ENCODE assay signal across 9 cellular contexts in the genomic region with DNA sequence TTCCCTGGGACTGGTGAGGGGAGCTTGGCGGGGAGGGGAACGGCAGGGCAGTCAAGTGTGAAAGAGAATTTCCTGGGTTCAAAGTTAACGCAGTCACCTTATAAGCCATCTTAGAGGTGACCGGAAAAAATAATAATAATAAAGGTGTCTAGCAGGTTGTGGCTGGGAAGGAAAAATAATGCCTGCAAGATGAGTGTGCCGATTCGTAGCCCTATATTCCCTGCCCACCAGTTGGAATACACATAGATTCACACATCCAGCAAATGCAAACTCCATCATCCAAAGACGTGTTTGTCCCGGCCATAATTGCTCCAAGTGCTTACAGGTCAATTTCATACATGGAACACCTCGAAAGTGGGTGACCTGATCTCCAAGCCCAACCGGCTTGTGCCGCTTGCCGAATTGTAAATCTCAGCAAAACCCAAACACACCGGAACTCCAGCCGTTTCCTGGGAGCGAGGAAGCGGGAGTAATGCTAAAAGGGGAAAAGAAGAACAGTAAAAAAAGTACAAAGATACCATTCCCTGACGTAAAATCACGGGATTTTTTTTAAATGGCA. TPM values are rescaled to one million over a fixed set of nuclear protein-coding genes. Genes with fewer than 3 reads are reported as not detected.
DNase-seq lines count a peak whose midpoint lies in the region; ATAC-seq, FAIRE-seq and TF ChIP-seq lines count a peak whose summit lies in the region.
"Had no signal": no experiment of that assay in that cellular context is flagged by ENCODE, and none has a peak within 500 bp of the region (broad histone marks: within the 10 kb centered on the region; RNA-seq: fewer than 3 reads in every experiment).

No MANE protein-coding gene starts in this region.

- dilution Hi-C loops in IMR-90 (cut with HindIII; ENCODE audit: low sequenced_read_pairs, unreplicated experiment) = no loop called here

- TF ChIP-seq EP300 in H1 (IDR thresholded peaks at IDR 0.05; ENCODE audit: borderline replicate concordance in 1 of 2, low read depth in 2 of 2, low read length in 2 of 2) = no peak

- no peak for DNase-seq in CD8-positive, alpha-beta T cell
- DNase-seq in IMR-90 = peak; percentile 40
- DNase-seq in H1 (ENCODE audit: low read depth in 1 of 2, low spot score in 2 of 2) = no peak
- peak; percentile 27 for DNase-seq in nephron progenitor cell
- no peak for DNase-seq in NCI-H1930 (lab: John Stamatoyannopoulos, UW)
- no peak for DNase-seq in cerebellar nuclear complex (lab: John Stamatoyannopoulos, UW)
- DNase-seq: naive B cell had no signal

- H3K4me2 ChIP-seq in IMR-90 (ENCODE audit: low read depth, low read length) = peak overlapping the region; percentile 89
- peak overlapping the region; percentile 93 to 97 for H3K4me2 ChIP-seq in H1 (ENCODE audit: insufficient read depth in 1 of 2, low read depth in 2 of 2, low read length in 2 of 2)

- peak overlapping the region; percentile 100 for H3K9ac ChIP-seq in IMR-90 (ENCODE audit: low read depth, low read length)
- peak overlapping the region; percentile 69 to 88 (median 78); a peak in 6 of 7 replicates for H3K9ac ChIP-seq in H1 (replicated peaks in 1 of 4; ENCODE audit: extremely low read depth in 1 of 4, low read depth in 3 of 4, low read length in 3 of 4)

- CTCF ChIA-PET in CD8-positive, alpha-beta T cell (lab: Charles Lee) = no interaction called here
- CTCF ChIA-PET in IMR-90 (lab: Yijun Ruan, JAX) = interaction anchor here (1.0 to 1.5 kb wide), 3 partner anchors 114 to 215 kb away, joined by 3 to 5 read pairs (median 3); no protein-coding TSS in a partner anchor
- CTCF ChIA-PET in H1 (lab: Charles Lee; ENCODE audit: partially characterized antibody) = interaction anchor here (1.0 to 1.5 kb wide), 5 partner anchors 13 to 223 kb away, joined by 3 to 8 read pairs (median 4); no protein-coding TSS in a partner anchor

- H2BK15ac ChIP-seq in IMR-90 (ENCODE audit: low read depth, low read length) (peak overlapping the region; percentile 18; the same call in 1 of the 3 replicates), H1 (ENCODE audit: low read length) (peak overlapping the region; percentile 68; the same call in 1 of the 2 replicates)

- H2AK9ac ChIP-seq in IMR-90 (replicated peaks; ENCODE audit: low read depth, low read length, poor library complexity) = peak overlapping the region; percentile 43

- TF ChIP-seq RAD21 in IMR-90 (IDR thresholded peaks at IDR 0.05; ENCODE audit: low read length) = no peak
- TF ChIP-seq RAD21 in H1 (IDR thresholded peaks at IDR 0.05 in 1 of 2, conservative IDR thresholded peaks at IDR 0.05 in 1 of 2; ENCODE audit: low read depth in 2 of 2, low read length in 2 of 2) = no peak

- peak overlapping the region; percentile 51 for H3K4me3 Mint-ChIP-seq in CD8-positive, alpha-beta T cell
- H3K4me3 Mint-ChIP-seq in nephron progenitor cell = peak overlapping the region; percentile 97

- H3K4me1 ChIP-seq in CD8-positive, alpha-beta T cell (ENCODE audit: insufficient read depth, low read length) = no peaks in the 10 kb centered on the region
- H3K4me1 ChIP-seq in IMR-90 (ENCODE audit: control insufficient read depth, insufficient read depth, low read length) = peaks cover 12% of the 10 kb centered on the region
- peaks cover 2 to 13% (median 6%) of the 10 kb centered on the region in 4 experiments; a peak in 4 of 7 replicates for H3K4me1 ChIP-seq in H1 (replicated peaks in 1 of 4; ENCODE audit: control insufficient read depth in 3 of 4, insufficient read depth in 4 of 4, low read length in 3 of 4)

- peaks cover 55% of the 10 kb centered on the region for H3K27me3 Mint-ChIP-seq in CD8-positive, alpha-beta T cell (ENCODE audit: low read depth)
- H3K27me3 Mint-ChIP-seq in nephron progenitor cell (ENCODE audit: low read depth, poor library complexity) = peaks cover 10% of the 10 kb centered on the region

- H2BK120ac ChIP-seq in IMR-90 (ENCODE audit: low read depth, low read length) = peak overlapping the region; percentile 64
- H2BK120ac ChIP-seq in H1 (replicated peaks; ENCODE audit: low read depth, low read length) = peak overlapping the region; percentile 69

- peak overlapping the region; percentile 90 for H2BK5ac ChIP-seq in IMR-90 (ENCODE audit: low read depth, low read length, poor library complexity, severe bottlenecking)
- H2BK5ac ChIP-seq in H1 (ENCODE audit: low read depth, low read length) = peak overlapping the region; percentile 87; the same call in 1 of the 2 replicates

- H3K27me3 ChIP-seq in CD8-positive, alpha-beta T cell (ENCODE audit: insufficient read depth, low read length) = peaks cover 9% of the 10 kb centered on the region
- no peaks in the 10 kb centered on the region for H3K27me3 ChIP-seq in IMR-90 (ENCODE audit: control insufficient read depth, insufficient read depth, low read length)
- peaks cover 0 to 8% (median 0%) of the 10 kb centered on the region in 4 experiments; a peak in 3 of 7 replicates for H3K27me3 ChIP-seq in H1 (replicated peaks in 1 of 4; ENCODE audit: control insufficient read depth in 3 of 4, extremely low read depth in 1 of 4, insufficient read depth in 3 of 4, low read length in 3 of 4)

- peak overlapping the region; percentile 84 for H4K5ac ChIP-seq in IMR-90 (ENCODE audit: low read depth, low read length)
- H4K5ac ChIP-seq in H1 (ENCODE audit: insufficient read length, low read depth, low read length) = peak overlapping the region; percentile 68

- H2AFZ ChIP-seq in IMR-90 (replicated peaks; ENCODE audit: low read length, poor library complexity) = peak overlapping the region; percentile 88
- no peak overlapping the region for H2AFZ ChIP-seq in H1 (ENCODE audit: low read length)

- no peak for TF ChIP-seq POLR2A in IMR-90 (IDR thresholded peaks at IDR 0.05; ENCODE audit: low read depth, low read length)
- TF ChIP-seq POLR2A in H1 (IDR thresholded peaks at IDR 0.05; ENCODE audit: control extremely low read depth in 1 of 2, low read depth in 2 of 2, low read length in 2 of 2) = peak in 1 of 2 experiments; percentile 37; a peak in 1 of 3 replicates

- H4K20me1 ChIP-seq in IMR-90 (ENCODE audit: insufficient read depth, low read length) (peaks cover 40% of the 10 kb centered on the region), H1 (replicated peaks in 1 of 2; ENCODE audit: control insufficient read depth in 1 of 2, insufficient read depth in 2 of 2, low read length in 2 of 2) (peaks cover 8 to 9% of the 10 kb centered on the region in 2 experiments)

- in situ Hi-C loops in IMR-90 (cut with MboI; ENCODE audit: low sequenced_read_pairs) = loop anchor here (10.0 to 25.0 kb wide), 2 partner anchors 212 to 880 kb away; no protein-coding TSS in a partner anchor

- no peak for TF ChIP-seq CTCF in CD8-positive, alpha-beta T cell (IDR thresholded peaks at IDR 0.05)
- TF ChIP-seq CTCF in IMR-90 (conservative IDR thresholded peaks at IDR 0.05; ENCODE audit: low read depth, low read length) (no peak), H1 (IDR thresholded peaks at IDR 0.05; ENCODE audit: control extremely low read depth in 1 of 3, insufficient read depth in 1 of 3, low read depth in 1 of 3, low read length in 3 of 3) (no peak), nephron progenitor cell (IDR thresholded peaks at IDR 0.05) (no peak)

- no peaks in the 10 kb centered on the region for H3K36me3 ChIP-seq in CD8-positive, alpha-beta T cell (ENCODE audit: insufficient read depth, low read length)
- H3K36me3 ChIP-seq in IMR-90 (ENCODE audit: control insufficient read depth, insufficient read depth, low read length) (peaks cover 8% of the 10 kb centered on the region), H1 (ENCODE audit: control insufficient read depth in 2 of 4, insufficient read depth in 4 of 4, low read length in 3 of 4) (peaks cover 0 to 4% (median 0%) of the 10 kb centered on the region in 4 experiments; a peak in 1 of 8 replicates)

- no peak overlapping the region for H3K4me3 ChIP-seq in CD8-positive, alpha-beta T cell (ENCODE audit: low read depth, low read length)
- H3K4me3 ChIP-seq in IMR-90 (ENCODE audit: insufficient read depth, low read depth, low read length) (peak overlapping the region; percentile 89), H1 (ENCODE audit: extremely low read depth in 1 of 4, insufficient read depth in 2 of 4, low read depth in 3 of 4, low read length in 4 of 4) (peak overlapping the region; percentile 75 to 99 (median 96))

- no CpG with 5 or more reads among the region's 18 CpGs for WGBS in IMR-90 (ENCODE audit: extremely low coverage in 2 of 2, insufficient read length in 1 of 2), 2 experiments
- 3% methylated on average over 18 of the region's 18 CpGs; no CpG with 5 or more reads in 1 of the 2 experiments for WGBS in H1 (ENCODE audit: extremely low coverage in 1 of 2, insufficient coverage in 1 of 2, insufficient read length in 1 of 2, insufficient replicate concordance in 2 of 2, low coverage in 1 of 2, low lambda C conversion rate in 2 of 2, missing lambda C conversion rate in 1 of 2), 2 experiments

- peaks cover 11% of the 10 kb centered on the region for H3K23me2 ChIP-seq in H1 (ENCODE audit: low read depth, low read length)

- H3K4ac ChIP-seq in IMR-90 (ENCODE audit: low read depth, low read length) (peak overlapping the region; percentile 96), H1 (replicated peaks; ENCODE audit: insufficient read length, low read depth, low read length) (peak overlapping the region; percentile 78)

- H3K9me1 ChIP-seq in IMR-90 (ENCODE audit: insufficient read depth, low read length) = 0 out of 2 replicates have a peak, but pooled peaks cover 8% of the 10 kb centered on the region

- H3K18ac ChIP-seq in IMR-90 (ENCODE audit: low read depth, low read length) (peak overlapping the region; percentile 31), H1 (ENCODE audit: extremely low read depth, low read length) (peak overlapping the region; percentile 81)

- H3K36me3 Mint-ChIP-seq in CD8-positive, alpha-beta T cell = no peaks in the 10 kb centered on the region
- no peaks in the 10 kb centered on the region for H3K36me3 Mint-ChIP-seq in nephron progenitor cell (ENCODE audit: low read depth)
- H3K36me3 Mint-ChIP-seq: naive B cell had no signal

- H3K9me3 Mint-ChIP-seq in CD8-positive, alpha-beta T cell = peaks cover 4% of the 10 kb centered on the region
- H3K9me3 Mint-ChIP-seq in nephron progenitor cell = no peaks in the 10 kb centered on the region

- peak overlapping the region; percentile 77 for H2BK12ac ChIP-seq in H1 (ENCODE audit: low read depth, low read length)

- no peaks in the 10 kb centered on the region for H3K9me3 ChIP-seq in CD8-positive, alpha-beta T cell (ENCODE audit: low read length)
- H3K9me3 ChIP-seq in IMR-90 (ENCODE audit: control insufficient read depth, insufficient read depth, low read length) = peaks cover 4% of the 10 kb centered on the region; the same call in 1 of the 2 replicates
- no peaks in the 10 kb centered on the region for H3K9me3 ChIP-seq in H1 (ENCODE audit: insufficient read depth in 2 of 2, low read depth in 1 of 2, low read length in 1 of 2)

- POLR2A ChIA-PET in CD8-positive, alpha-beta T cell (lab: Charles Lee) = no interaction called here
- POLR2A ChIA-PET in IMR-90 (lab: Charles Lee; ENCODE audit: unreplicated experiment) (interaction anchor here (0.6 kb wide), 1 partner anchor 503 kb away, joined by 3 read pairs; no protein-coding TSS in a partner anchor), H1 (lab: Charles Lee; ENCODE audit: partially characterized antibody) (interaction anchor here (0.5 to 2.2 kb wide), 7 partner anchors 8 to 460 kb away, joined by 3 to 8 read pairs (median 4); no protein-coding TSS in a partner anchor)

- H3K27ac ChIP-seq in CD8-positive, alpha-beta T cell (ENCODE audit: low read depth, low read length) = no peak overlapping the region
- H3K27ac ChIP-seq in IMR-90 (ENCODE audit: insufficient read depth, low read length) = peak overlapping the region; percentile 97
- H3K27ac ChIP-seq in H1 (ENCODE audit: low read depth, low read length) = peak overlapping the region; percentile 79; the same call in 1 of the 2 replicates

- H4K8ac ChIP-seq in IMR-90 (ENCODE audit: low read depth in 2 of 2, low read length in 2 of 2) = peak overlapping the region; percentile 43 to 74
- no peak overlapping the region; the same call in none of the 2 replicates for H4K8ac ChIP-seq in H1 (ENCODE audit: extremely low read depth, insufficient read depth, low read length)

- peak overlapping the region; percentile 28 for H2BK20ac ChIP-seq in IMR-90 (ENCODE audit: low read depth, low read length)
- H2BK20ac ChIP-seq in H1 (ENCODE audit: low read length) = no peak overlapping the region

- no peak for ATAC-seq in CD8-positive, alpha-beta T cell
- no peak for ATAC-seq in IMR-90 (ENCODE audit: low read depth)
- ATAC-seq in HG03432 (IDR thresholded peaks at IDR 0.05; ENCODE audit: unreplicated experiment) = no peak
- ATAC-seq in activated CD4-positive, CD25-positive, alpha-beta regulatory T cell treated with anti-CD3 and anti-CD28 coated beads, Interleukin-2, amount 50 U/mL, for 24 hours = no peak

- H3K56ac ChIP-seq in IMR-90 (ENCODE audit: extremely low read depth, insufficient read depth, low read length) = peak overlapping the region; percentile 95
- peak overlapping the region; percentile 70 for H3K56ac ChIP-seq in H1 (replicated peaks; ENCODE audit: insufficient read length, low read depth, low read length)

- peaks cover 9 to 31% of the 10 kb centered on the region in 2 experiments for H3K79me2 ChIP-seq in H1 (ENCODE audit: control insufficient read depth in 1 of 2, insufficient read depth in 2 of 2, low read length in 2 of 2)

- intact Hi-C loops in CD8-positive, alpha-beta T cell (cut with DNase I, micrococcal nuclease) = no loop called here
- intact Hi-C loops in IMR-90 (cut with micrococcal nuclease) = loop anchor here (1.0 to 10.0 kb wide), 13 partner anchors 48 to 1180 kb away; no protein-coding TSS in a partner anchor

- H4K91ac ChIP-seq in IMR-90 (ENCODE audit: insufficient read depth, low read depth, low read length) (peak overlapping the region; percentile 90), H1 (replicated peaks; ENCODE audit: insufficient read length, low read length) (peak overlapping the region; percentile 97)

- peaks cover 15% of the 10 kb centered on the region for H3K4me1 Mint-ChIP-seq in CD8-positive, alpha-beta T cell (ENCODE audit: low read depth)
- H3K4me1 Mint-ChIP-seq in nephron progenitor cell = peaks cover 32% of the 10 kb centered on the region

- peak overlapping the region; percentile 86 for H3K14ac ChIP-seq in IMR-90 (replicated peaks; ENCODE audit: low read depth, low read length)
- no peak overlapping the region for H3K14ac ChIP-seq in H1 (ENCODE audit: insufficient read length)

- FAIRE-seq in H1 (lab: Jason Lieb, UNC) = no peak

- peak overlapping the region; percentile 89 for H3K23ac ChIP-seq in IMR-90 (ENCODE audit: low read depth, low read length)
- no peak overlapping the region for H3K23ac ChIP-seq in H1 (ENCODE audit: insufficient read length)

- no peak overlapping the region for H3K27ac Mint-ChIP-seq in CD8-positive, alpha-beta T cell
- peak overlapping the region; percentile 96 for H3K27ac Mint-ChIP-seq in nephron progenitor cell

- no TSS peak for BruUV-seq in IMR-90 (replicated peaks; lab: Mats Ljungman, UMichigan)

- H3K79me1 ChIP-seq in IMR-90 (ENCODE audit: low read depth in 1 of 2, low read length in 2 of 2) = peaks cover 0 to 29% of the 10 kb centered on the region in 2 experiments; a peak in 3 of 4 replicates
- H3K79me1 ChIP-seq in H1 (ENCODE audit: low read depth, low read length) = no peaks in the 10 kb centered on the region

- H2AK5ac ChIP-seq in IMR-90 (ENCODE audit: low read depth, low read length) (peak overlapping the region; percentile 38; the same call in 1 of the 2 replicates), H1 (ENCODE audit: low read depth, low read length) (peak overlapping the region; percentile 66; the same call in 1 of the 2 replicates)

RNA-seq across cellular contexts. Expression of a gene that starts 1.3 kb away (rescaled TPM):
- total RNA-seq in CD8-positive, alpha-beta T cell = not detected
- 464 and 519 TPM in 2 replicates for total RNA-seq in IMR-90 (2012; rRNA removed)
- 156 and 171 TPM in 2 replicates for polyA plus RNA-seq in IMR-90 (2012; rRNA removed)
- 126 and 202 TPM in 2 replicates for polyA plus RNA-seq in IMR-90 (2012; cell fraction: cytosol; rRNA removed)
- 206 and 325 TPM in 2 replicates for polyA plus RNA-seq in IMR-90 (2012; cell fraction: nucleus; rRNA removed; ENCODE audit: low replicate concordance)
- total RNA-seq in H1 (2021; fragmentation: NEBNext Ultra II Directional; extraction: Animal tissue kit (Norgen Biotek cat#: 25700)) = 137 and 144 TPM in 2 replicates
- 84.0 and 94.4 TPM in 2 replicates for polyA plus RNA-seq in H1 (2011; rRNA removed)
- 74.4 TPM for polyA plus RNA-seq in H1 (2011; cell fraction: cytosol; rRNA removed)
- polyA plus RNA-seq in H1 (2011; cell fraction: nucleus; rRNA removed) = 371 TPM
- polyA plus RNA-seq in H1 (2012, experiment 1 of 2) = 73.7 to 125 TPM (median 95.6 TPM) in 4 replicates
- polyA plus RNA-seq in H1 (2012, experiment 2 of 2) = 10.8 TPM
- polyA plus RNA-seq in H1 (2013, experiment 1 of 2) = 93.1 TPM
- polyA plus RNA-seq in H1 (2013, experiment 2 of 2) = 69.3 TPM
- 977 and 1,176 TPM in 2 replicates for polyA minus RNA-seq in H1 (2011; rRNA and poly(A)+ RNA removed)
- polyA minus RNA-seq in H1 (2011; cell fraction: cytosol; rRNA and poly(A)+ RNA removed) = 243 TPM
- polyA minus RNA-seq in H1 (2011; cell fraction: nucleus; rRNA and poly(A)+ RNA removed) = 409 TPM

Comparison
In these comparisons a context has a peak if more than half of its experiments do, and no peak if none do; other contexts are left out.
1. DNase-seq: peak in IMR-90 (single experiment) and nephron progenitor cell (single experiment); none in CD8-positive, alpha-beta T cell (0 of 7), H1 (0 of 2), NCI-H1930 (0 of 2) and cerebellar nuclear complex (0 of 2).
2. RNA of a gene that starts 1.3 kb away (total RNA-seq): 464 to 519 TPM in IMR-90 and 137 to 144 TPM in H1; not detected in CD8-positive, alpha-beta T cell; every median in the first group is over 100 times any median in the second.